ENCODE assay signal across 19 cellular contexts in genomic region chr12:129997239-129997638, GRCh38.
A peak's percentile ranks its signal among the peaks of the same experiment; 100 is the strongest.
DNase-seq lines count a peak whose midpoint lies in the region; FAIRE-seq and TF ChIP-seq lines count a peak whose summit lies in the region.
"Had no signal": no experiment of that assay in that cellular context is flagged by ENCODE, and none has a peak within 500 bp of the region (broad histone marks: within the 10 kb centered on the region; RNA-seq: fewer than 3 reads in every experiment).

No MANE protein-coding gene starts in this region.

- H2BK15ac ChIP-seq in H1 (ENCODE audit: low read length): 0 out of 2 replicates have a peak overlapping the region, but pooled peaks have one; percentile 77

- H3K9ac ChIP-seq in HUES48 (ENCODE audit: low read depth, low read length): peak overlapping the region; percentile 4; the same call in 1 of the 2 replicates
- peak overlapping the region in 2 of 4 experiments; percentile 13 to 37; a peak in 1 of 7 replicates for H3K9ac ChIP-seq in H1 (replicated peaks in 1 of 4; ENCODE audit: extremely low read depth in 1 of 4, low read depth in 3 of 4, low read length in 3 of 4)
- no peak overlapping the region for H3K9ac ChIP-seq in iPS-18a (ENCODE audit: low read length)
- H3K9ac ChIP-seq: GM23248 had no signal

- WGBS in H1 (ENCODE audit: extremely low coverage in 1 of 2, insufficient coverage in 1 of 2, insufficient read length in 1 of 2, insufficient replicate concordance in 2 of 2, low coverage in 1 of 2, low lambda C conversion rate in 2 of 2, missing lambda C conversion rate in 1 of 2), 2 experiments: 13% methylated on average over 5 of the region's 5 CpGs; no CpG with 5 or more reads in 1 of the 2 experiments

- H3K4ac ChIP-seq in H1 (replicated peaks; ENCODE audit: insufficient read length, low read depth, low read length): peak overlapping the region; percentile 71

- H2AK5ac ChIP-seq in H1 (ENCODE audit: low read depth, low read length): peak overlapping the region; percentile 88

- H4K8ac ChIP-seq in H1 (ENCODE audit: extremely low read depth, insufficient read depth, low read length): no peak overlapping the region; the same call in 1 of the 2 replicates

- no peak overlapping the region for H3K23ac ChIP-seq in H1 (ENCODE audit: insufficient read length)

- peak in 1 of 2 experiments; percentile 52; a peak in 1 of 3 replicates for TF ChIP-seq POLR2A in H1 (IDR thresholded peaks at IDR 0.05; ENCODE audit: control extremely low read depth in 1 of 2, low read depth in 2 of 2, low read length in 2 of 2)

- H3K23me2 ChIP-seq in H1 (ENCODE audit: low read depth, low read length): peaks cover 11% of the 10 kb centered on the region

- TF ChIP-seq EP300 in H1 (IDR thresholded peaks at IDR 0.05; ENCODE audit: borderline replicate concordance in 1 of 2, low read depth in 2 of 2, low read length in 2 of 2): no peak

- peak; percentile 96 for FAIRE-seq in H1 (lab: Jason Lieb, UNC)
- FAIRE-seq: D721Med, HepG2 had no signal

- CTCF ChIA-PET in H1 (lab: Charles Lee; ENCODE audit: partially characterized antibody): interaction anchor here (1.0 to 5.3 kb wide), 4 partner anchors 17 to 1028 kb away, joined by 3 to 28 read pairs (median 8); no protein-coding TSS in a partner anchor

- no peak for TF ChIP-seq RAD21 in H1 (IDR thresholded peaks at IDR 0.05 in 1 of 2, conservative IDR thresholded peaks at IDR 0.05 in 1 of 2; ENCODE audit: low read depth in 2 of 2, low read length in 2 of 2)

- peak overlapping the region; percentile 100 for H2BK12ac ChIP-seq in H1 (ENCODE audit: low read depth, low read length)

- peaks cover 0 to 3% of the 10 kb centered on the region in 2 experiments for H4K20me1 ChIP-seq in H1 (replicated peaks in 1 of 2; ENCODE audit: control insufficient read depth in 1 of 2, insufficient read depth in 2 of 2, low read length in 2 of 2)

- no peak overlapping the region for H3K14ac ChIP-seq in H1 (ENCODE audit: insufficient read length)

- H3K79me2 ChIP-seq in H1 (ENCODE audit: control insufficient read depth in 1 of 2, insufficient read depth in 2 of 2, low read length in 2 of 2): no peaks in the 10 kb centered on the region

- H3K27me3 ChIP-seq in HUES48 (ENCODE audit: control insufficient read depth, insufficient read depth, low read length) (peaks cover 17% of the 10 kb centered on the region; the same call in 1 of the 2 replicates), H1 (replicated peaks in 1 of 4; ENCODE audit: control insufficient read depth in 3 of 4, extremely low read depth in 1 of 4, insufficient read depth in 3 of 4, low read length in 3 of 4) (peaks cover 0 to 5% (median 2%) of the 10 kb centered on the region in 4 experiments; a peak in 3 of 7 replicates), iPS-18a (ENCODE audit: control insufficient read depth, insufficient read depth, low read length) (no peaks in the 10 kb centered on the region)

- DNase-seq in ELF-1 (ENCODE audit: low read depth, low spot score) (peak; percentile 65), H1 (ENCODE audit: low read depth in 1 of 2, low spot score in 2 of 2) (peak in 1 of 2 experiments; percentile 34), NCI-H2171 (lab: John Stamatoyannopoulos, UW) (no peak)
- DNase-seq in central memory CD4-positive, alpha-beta T cell: no peak
- no peak for DNase-seq in stimulated activated CD4-positive, alpha-beta T cell treated with anti-CD3 and anti-CD28 coated beads, Interleukin-1b, Interleukin-23, amount 100 ng/mL, for 48 hours
- DNase-seq in activated CD8-positive, alpha-beta memory T cell treated with anti-CD3 and anti-CD28 coated beads, Interleukin-2, amount 50 U/mL, for 48 hours: no peak
- DNase-seq: CD8-positive, alpha-beta T cell; COR-L47; DMS153; DND-41; GM23248; HCEC 1CT; HFFc6 had no signal

- peak overlapping the region; percentile 99 for H2BK5ac ChIP-seq in H1 (ENCODE audit: low read depth, low read length)

- peak overlapping the region; percentile 63; the same call in 1 of the 2 replicates for H2AFZ ChIP-seq in H1 (ENCODE audit: low read length)
- H2AFZ ChIP-seq: GM23248 had no signal

- H3K9me3 ChIP-seq in HUES48 (ENCODE audit: control insufficient read depth, insufficient read depth, low read length) (no peaks in the 10 kb centered on the region; the same call in 1 of the 2 replicates), H1 (ENCODE audit: insufficient read depth in 2 of 2, low read depth in 1 of 2, low read length in 1 of 2) (peaks cover 4 to 5% of the 10 kb centered on the region in 2 experiments; a peak in 3 of 4 replicates), iPS-18a (ENCODE audit: control insufficient read depth, low read depth, low read length) (peaks cover 28% of the 10 kb centered on the region)

- H3K18ac ChIP-seq in H1 (ENCODE audit: extremely low read depth, low read length): peak overlapping the region; percentile 99

- H4K5ac ChIP-seq in H1 (ENCODE audit: insufficient read length, low read depth, low read length): peak overlapping the region; percentile 99

- TF ChIP-seq CTCF in H1 (IDR thresholded peaks at IDR 0.05; ENCODE audit: control extremely low read depth in 1 of 3, insufficient read depth in 1 of 3, low read depth in 1 of 3, low read length in 3 of 3): no peak

- H3K36me3 ChIP-seq in HUES48 (ENCODE audit: control insufficient read depth, insufficient read depth, low read length) (no peaks in the 10 kb centered on the region), H1 (ENCODE audit: control insufficient read depth in 2 of 4, insufficient read depth in 4 of 4, low read length in 3 of 4) (no peaks in the 10 kb centered on the region), iPS-18a (ENCODE audit: control insufficient read depth, low read depth, low read length) (no peaks in the 10 kb centered on the region)

- H3K27ac ChIP-seq in HUES48 (ENCODE audit: low read depth, low read length) (peak overlapping the region; percentile 74), H1 (ENCODE audit: low read depth, low read length) (peak overlapping the region; percentile 74), iPS-18a (ENCODE audit: low read length) (no peak overlapping the region)
- H3K27ac ChIP-seq: 22Rv1, GM23248, HL-60 had no signal

- H3K4me2 ChIP-seq in H1 (ENCODE audit: insufficient read depth in 1 of 2, low read depth in 2 of 2, low read length in 2 of 2): peak overlapping the region; percentile 74 to 93

- H3K4me1 ChIP-seq in HUES48 (ENCODE audit: control insufficient read depth, insufficient read depth, low read length): peaks cover 28% of the 10 kb centered on the region
- peaks cover 6 to 23% (median 22%) of the 10 kb centered on the region in 4 experiments; a peak in 6 of 7 replicates for H3K4me1 ChIP-seq in H1 (replicated peaks in 1 of 4; ENCODE audit: control insufficient read depth in 3 of 4, insufficient read depth in 4 of 4, low read length in 3 of 4)
- H3K4me1 ChIP-seq in iPS-18a (ENCODE audit: control insufficient read depth, low read depth, low read length): peaks cover 21% of the 10 kb centered on the region

- POLR2A ChIA-PET in H1 (lab: Charles Lee; ENCODE audit: partially characterized antibody): interaction anchor here (0.8 to 1.4 kb wide), 5 partner anchors 9 to 40 kb away, joined by 3 to 5 read pairs (median 3); no protein-coding TSS in a partner anchor

- peak overlapping the region; percentile 99; the same call in 1 of the 2 replicates for H2BK20ac ChIP-seq in H1 (ENCODE audit: low read length)

- H3K56ac ChIP-seq in H1 (replicated peaks; ENCODE audit: insufficient read length, low read depth, low read length): peak overlapping the region; percentile 56

- H3K4me3 ChIP-seq in HUES48 (ENCODE audit: low read depth, low read length) (peak overlapping the region; percentile 50), H1 (ENCODE audit: extremely low read depth in 1 of 4, insufficient read depth in 2 of 4, low read depth in 3 of 4, low read length in 4 of 4) (peak overlapping the region in 3 of 4 experiments; percentile 22 to 44 (median 23); a peak in 3 of 8 replicates), iPS-18a (ENCODE audit: low read length) (peak overlapping the region; percentile 20)
- H3K4me3 ChIP-seq: GM23248 had no signal

- peak overlapping the region; percentile 99 for H4K91ac ChIP-seq in H1 (replicated peaks; ENCODE audit: insufficient read length, low read length)

- peak overlapping the region; percentile 93 for H2BK120ac ChIP-seq in H1 (replicated peaks; ENCODE audit: low read depth, low read length)

- no peaks in the 10 kb centered on the region for H3K79me1 ChIP-seq in H1 (ENCODE audit: low read depth, low read length)

TF ChIP-seq in H1, 55 proteins besides CTCF, POLR2A, EP300 and RAD21 (continues in another document):
- no peak for TF ChIP-seq SRF (IDR thresholded peaks at IDR 0.05; ENCODE audit: low read depth, low read length)
- TF ChIP-seq, protein P1, sequence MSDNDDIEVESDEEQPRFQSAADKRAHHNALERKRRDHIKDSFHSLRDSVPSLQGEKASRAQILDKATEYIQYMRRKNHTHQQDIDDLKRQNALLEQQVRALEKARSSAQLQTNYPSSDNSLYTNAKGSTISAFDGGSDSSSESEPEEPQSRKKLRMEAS (IDR thresholded peaks at IDR 0.05): peak; percentile 23; the same call in 1 of the 2 replicates
- TF ChIP-seq JUND (IDR thresholded peaks at IDR 0.05; ENCODE audit: low read length): no peak
- no peak for TF ChIP-seq USF2 (IDR thresholded peaks at IDR 0.05; ENCODE audit: low read length)
- no peak for TF ChIP-seq RNF2 (IDR thresholded peaks at IDR 0.05; ENCODE audit: borderline replicate concordance, low read depth, low read length, missing control alignments, poor library complexity, severe bottlenecking)
- TF ChIP-seq, protein P2, sequence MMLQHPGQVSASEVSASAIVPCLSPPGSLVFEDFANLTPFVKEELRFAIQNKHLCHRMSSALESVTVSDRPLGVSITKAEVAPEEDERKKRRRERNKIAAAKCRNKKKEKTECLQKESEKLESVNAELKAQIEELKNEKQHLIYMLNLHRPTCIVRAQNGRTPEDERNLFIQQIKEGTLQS (IDR thresholded peaks at IDR 0.05; ENCODE audit: insufficient read depth, low read depth, low read length): no peak
- TF ChIP-seq POLR2AphosphoS5 (IDR thresholded peaks at IDR 0.05; ENCODE audit: low read depth, low read length): no peak
